Comparison of ENCODE assay signal across 8 cellular contexts in the genomic region with DNA sequence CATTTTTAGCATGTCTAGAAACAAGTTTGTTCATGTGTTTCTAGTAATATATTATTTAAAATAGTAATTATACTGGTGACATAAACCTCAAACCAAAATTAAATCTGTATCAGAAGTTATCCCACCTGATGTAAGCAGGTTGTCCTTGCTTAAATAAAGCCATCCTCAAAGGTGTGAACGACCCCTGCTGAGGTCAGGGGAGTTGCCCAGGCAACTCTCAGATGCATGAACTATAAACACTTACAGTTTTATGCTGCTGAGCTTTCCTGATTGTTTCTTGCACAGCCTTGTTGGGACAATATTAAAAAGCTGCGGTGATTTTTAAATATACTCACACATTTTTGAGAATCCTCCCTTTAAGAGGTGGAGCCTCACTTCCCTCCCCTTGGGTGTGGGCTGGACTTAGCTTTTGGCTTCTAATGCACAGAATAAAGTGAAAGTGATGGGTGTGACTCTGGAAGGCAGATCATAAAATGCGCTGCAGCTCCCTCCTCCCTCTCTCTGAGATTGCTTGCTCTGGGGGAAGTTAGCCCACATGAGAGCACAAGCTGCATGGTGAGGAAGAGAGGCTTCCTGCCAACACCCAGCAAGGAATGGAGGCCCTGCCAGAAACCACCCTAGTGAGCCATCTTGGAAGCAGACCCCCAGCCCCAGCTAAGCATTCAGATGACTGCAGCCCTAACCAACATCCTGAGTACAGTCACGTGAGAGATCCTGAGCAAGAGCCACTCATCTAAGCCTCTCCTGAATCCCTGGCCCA.
DNase-seq lines count a peak whose midpoint lies in the region; ATAC-seq, FAIRE-seq and TF ChIP-seq lines count a peak whose summit lies in the region.

No MANE protein-coding gene starts in this region.

- peak; percentile 93 for ATAC-seq in GM18909 (IDR thresholded peaks at IDR 0.05; ENCODE audit: poor library complexity, unreplicated experiment)
- peak; percentile 74 for ATAC-seq in HG03460 (IDR thresholded peaks at IDR 0.05; ENCODE audit: unreplicated experiment)
- ATAC-seq in K562, result peak; percentile 95
- ATAC-seq in right lobe of liver, result peak; percentile 72 to 92 (median 79)

- H3K9me3 ChIP-seq in SJCRH30 (replicated peaks), result no peaks in the 10 kb centered on the region
- no peaks in the 10 kb centered on the region for H3K9me3 ChIP-seq in K562 (replicated peaks; ENCODE audit: control insufficient read depth, insufficient read depth, low read depth, low read length)
- H3K9me3 ChIP-seq in right lobe of liver, result no peaks in the 10 kb centered on the region
- H3K9me3 ChIP-seq in transverse colon, result no peaks in the 10 kb centered on the region

- intact Hi-C loops in K562 (cut with micrococcal nuclease) (no loop called here), right lobe of liver (cut with DNase I) (no loop called here), transverse colon (cut with DNase I; ENCODE audit: low total_unique reads) (no loop called here)

- H3K79me2 ChIP-seq in K562 (ENCODE audit: control insufficient read depth, insufficient read depth, low read length), result no peaks in the 10 kb centered on the region

- H3K27me3 ChIP-seq in SJCRH30 (no peaks in the 10 kb centered on the region), K562 (ENCODE audit: control insufficient read depth in 2 of 2, insufficient read depth in 2 of 2, low read length in 2 of 2) (no peaks in the 10 kb centered on the region), right lobe of liver (no peaks in the 10 kb centered on the region), transverse colon (no peaks in the 10 kb centered on the region), H7 (ENCODE audit: control insufficient read depth, insufficient read depth, low read length) (no peaks in the 10 kb centered on the region)

- H3K36me3 ChIP-seq in SJCRH30 (no peaks in the 10 kb centered on the region), K562 (ENCODE audit: control insufficient read depth, insufficient read depth, low read length) (no peaks in the 10 kb centered on the region), right lobe of liver (no peaks in the 10 kb centered on the region), transverse colon (no peaks in the 10 kb centered on the region), H7 (replicated peaks; ENCODE audit: control insufficient read depth, insufficient read depth, low read length) (no peaks in the 10 kb centered on the region)

- no peak overlapping the region for H3K27ac ChIP-seq in SJCRH30
- no peak overlapping the region for H3K27ac ChIP-seq in K562 (ENCODE audit: extremely low read depth, low read depth, low read length)
- no peak overlapping the region for H3K27ac ChIP-seq in right lobe of liver
- peak overlapping the region in 2 of 4 donors; percentile 5 to 50 for H3K27ac ChIP-seq in transverse colon

- POLR2A ChIA-PET in K562 (lab: Yijun Ruan, JAX), result interaction anchor here (0.5 to 0.7 kb wide), 2 partner anchors 77 to 940 kb away, joined by 3 read pairs; no protein-coding TSS in a partner anchor

- H3K4me1 ChIP-seq in SJCRH30 (no peaks in the 10 kb centered on the region), K562 (replicated peaks in 1 of 2; ENCODE audit: control insufficient read depth in 2 of 2, insufficient read depth in 2 of 2, low read length in 2 of 2) (no peaks in the 10 kb centered on the region; a peak in 1 of 5 replicates), right lobe of liver (no peaks in the 10 kb centered on the region), transverse colon (peaks cover 0 to 10% (median 5%) of the 10 kb centered on the region in 4 donors)

- peak; percentile 84 for FAIRE-seq in K562 (lab: Jason Lieb, UNC)

- H3K4me3 ChIP-seq in SJCRH30 (no peak overlapping the region), K562 (no peak overlapping the region), right lobe of liver (no peak overlapping the region), transverse colon (no peak overlapping the region), H7 (ENCODE audit: insufficient read depth, low read depth, low read length) (no peak overlapping the region)

- TF ChIP-seq POLR2A in K562 (conservative IDR thresholded peaks at IDR 0.05) (no peak), right lobe of liver (IDR thresholded peaks at IDR 0.05) (no peak), transverse colon (IDR thresholded peaks at IDR 0.05) (no peak)

- BruUV-seq in K562 (replicated peaks; lab: Mats Ljungman, UMichigan), result no TSS peak

- H3K9ac ChIP-seq in K562 (ENCODE audit: insufficient read depth in 1 of 2, low read depth in 2 of 2, low read length in 2 of 2), result peak overlapping the region in 1 of 2 experiments; percentile 72; a peak in 1 of 4 replicates

- DNase-seq in AG08395 (ENCODE audit: low spot score), result peak; percentile 87
- DNase-seq in SJCRH30, result peak; percentile 5 to 20
- peak in 2 of 4 experiments; percentile 23 to 58 for DNase-seq in K562 (ENCODE audit: extremely low read depth in 1 of 4, low spot score in 3 of 4)
- no peak for DNase-seq in right lobe of liver
- peak; percentile 58 for DNase-seq in transverse colon
- DNase-seq in H7, result no peak

- in situ Hi-C loops in K562 (cut with MboI) (no loop called here), transverse colon (cut with MboI; ENCODE audit: low pct_ligation_motif_present in 1 of 4, low pct_unique_long_range_greater_than_20kb in 1 of 4, low sequenced_read_pairs in 3 of 4) (no loop called here)

- 6% methylated on average over 4 of the region's 4 CpGs for WGBS in K562 (ENCODE audit: insufficient coverage, low coverage, missing lambda C conversion rate)
- 21% methylated on average over 3 of the region's 4 CpGs for WGBS in right lobe of liver (ENCODE audit: insufficient coverage, low coverage, low lambda C conversion rate, missing lambda C conversion rate)
- WGBS in transverse colon (ENCODE audit: low coverage in 1 of 2), 2 donors, result 25 to 27% methylated on average over 4 of the region's 4 CpGs

- TF ChIP-seq EP300 in K562 (IDR thresholded peaks at IDR 0.05; ENCODE audit: low read length) (no peak), transverse colon (IDR thresholded peaks at IDR 0.05; ENCODE audit: low read depth) (no peak)

- peak overlapping the region; percentile 59 for H3K4me2 ChIP-seq in K562 (ENCODE audit: insufficient read depth, low read length)

- H3K9me1 ChIP-seq in K562 (ENCODE audit: control insufficient read depth, insufficient read depth, low read length), result no peaks in the 10 kb centered on the region

- no peaks in the 10 kb centered on the region for H4K20me1 ChIP-seq in K562 (replicated peaks; ENCODE audit: control insufficient read depth, insufficient read depth, low read length)

- CTCF ChIA-PET in K562 (lab: Yijun Ruan, JAX; ENCODE audit: low intra/inter-chr PET ratio), result no interaction called here

- peak overlapping the region; percentile 80 for H2AFZ ChIP-seq in K562 (ENCODE audit: low read depth, low read length)

- no peak for TF ChIP-seq RAD21 in K562 (CRISPR knock-in tag; conservative IDR thresholded peaks at IDR 0.05 in 1 of 2, IDR thresholded peaks at IDR 0.05 in 1 of 2)

- TF ChIP-seq CTCF in K562 (IDR thresholded peaks at IDR 0.05 in 2 of 3, conservative IDR thresholded peaks at IDR 0.05 in 1 of 3; ENCODE audit: insufficient read depth in 2 of 3, low read depth in 1 of 3, low read length in 3 of 3) (no peak), right lobe of liver (IDR thresholded peaks at IDR 0.05) (no peak), transverse colon (IDR thresholded peaks at IDR 0.05) (no peak)

TF ChIP-seq in K562, 482 proteins besides CTCF, POLR2A, EP300 and RAD21 (continues in another document):
- TF ChIP-seq CREBBP (IDR thresholded peaks at IDR 0.05; ENCODE audit: low read depth, low read length) (no peak), STAT5B (CRISPR knock-in tag; IDR thresholded peaks at IDR 0.05) (no peak), TAF7 (tag; IDR thresholded peaks at IDR 0.05) (no peak), SPI1 (IDR thresholded peaks at IDR 0.05; ENCODE audit: borderline replicate concordance, low read depth, low read length) (peak; percentile 56; the same call in 1 of the 2 replicates), KHSRP (IDR thresholded peaks at IDR 0.05) (no peak), CTBP1 (IDR thresholded peaks at IDR 0.05; ENCODE audit: borderline replicate concordance) (0 out of 2 replicates have a peak, but pooled peaks have one; percentile 24)
- TF ChIP-seq, protein P1, sequence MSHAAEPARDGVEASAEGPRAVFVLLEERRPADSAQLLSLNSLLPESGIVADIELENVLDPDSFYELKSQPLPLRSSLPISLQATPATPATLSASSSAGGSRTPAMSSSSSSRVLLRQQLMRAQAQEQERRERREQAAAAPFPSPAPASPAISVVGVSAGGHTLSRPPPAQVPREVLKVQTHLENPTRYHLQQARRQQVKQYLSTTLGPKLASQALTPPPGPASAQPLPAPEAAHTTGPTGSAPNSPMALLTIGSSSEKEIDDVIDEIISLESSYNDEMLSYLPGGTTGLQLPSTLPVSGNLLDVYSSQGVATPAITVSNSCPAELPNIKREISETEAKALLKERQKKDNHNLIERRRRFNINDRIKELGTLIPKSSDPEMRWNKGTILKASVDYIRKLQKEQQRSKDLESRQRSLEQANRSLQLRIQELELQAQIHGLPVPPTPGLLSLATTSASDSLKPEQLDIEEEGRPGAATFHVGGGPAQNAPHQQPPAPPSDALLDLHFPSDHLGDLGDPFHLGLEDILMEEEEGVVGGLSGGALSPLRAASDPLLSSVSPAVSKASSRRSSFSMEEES (CRISPR knock-in tag; IDR thresholded peaks at IDR 0.05), result peak; percentile 68
- TF ChIP-seq, protein P2, sequence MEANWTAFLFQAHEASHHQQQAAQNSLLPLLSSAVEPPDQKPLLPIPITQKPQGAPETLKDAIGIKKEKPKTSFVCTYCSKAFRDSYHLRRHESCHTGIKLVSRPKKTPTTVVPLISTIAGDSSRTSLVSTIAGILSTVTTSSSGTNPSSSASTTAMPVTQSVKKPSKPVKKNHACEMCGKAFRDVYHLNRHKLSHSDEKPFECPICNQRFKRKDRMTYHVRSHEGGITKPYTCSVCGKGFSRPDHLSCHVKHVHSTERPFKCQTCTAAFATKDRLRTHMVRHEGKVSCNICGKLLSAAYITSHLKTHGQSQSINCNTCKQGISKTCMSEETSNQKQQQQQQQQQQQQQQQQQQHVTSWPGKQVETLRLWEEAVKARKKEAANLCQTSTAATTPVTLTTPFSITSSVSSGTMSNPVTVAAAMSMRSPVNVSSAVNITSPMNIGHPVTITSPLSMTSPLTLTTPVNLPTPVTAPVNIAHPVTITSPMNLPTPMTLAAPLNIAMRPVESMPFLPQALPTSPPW (CRISPR knock-in tag; IDR thresholded peaks at IDR 0.05), result peak; percentile 30; the same call in 1 of the 2 replicates

Comparison
In these comparisons a context has a peak if more than half of its experiments do, and no peak if none do; other contexts are left out.
1. DNase-seq: peak in AG08395 (single experiment), SJCRH30 (2 of 2) and transverse colon (single experiment); none in right lobe of liver (0 of 3) and H7 (single experiment).
2. Peak in every context shown above with its lines, with median percentiles within 50 percentile points of each other: ATAC-seq.